ENCODE assay signal across 7 cellular contexts in the genomic region with DNA sequence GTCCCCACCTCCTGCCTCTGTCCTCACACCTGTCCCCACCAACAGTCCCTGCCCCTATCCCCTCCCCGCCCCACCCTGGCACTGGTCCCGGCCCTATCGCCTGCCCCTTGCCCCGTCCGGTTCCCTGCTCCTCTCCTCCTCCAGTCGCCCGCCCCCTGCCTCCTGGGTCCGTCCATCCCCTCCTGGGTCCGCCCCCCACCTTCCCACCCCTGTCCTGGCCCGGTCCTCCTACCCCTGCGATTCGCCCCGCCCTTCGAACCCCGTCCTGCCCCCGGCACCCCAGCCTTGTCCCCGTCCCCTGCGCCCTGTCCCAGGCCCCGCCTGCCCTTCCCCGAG. TPM values are rescaled to one million over a fixed set of nuclear protein-coding genes. Genes with fewer than 3 reads are reported as not detected.
DNase-seq lines count a peak whose midpoint lies in the region; ATAC-seq and TF ChIP-seq lines count a peak whose summit lies in the region.

No MANE protein-coding gene starts in this region.

- ATAC-seq in HG03139 (IDR thresholded peaks at IDR 0.05; ENCODE audit: unreplicated experiment) (peak; percentile 3), GM21825 (IDR thresholded peaks at IDR 0.05; ENCODE audit: unreplicated experiment) (no peak)

- H3K27ac ChIP-seq in angular gyrus (ENCODE audit: low read depth, low read length), result peak overlapping the region; percentile 80
- peak overlapping the region; percentile 81 for H3K27ac ChIP-seq in temporal lobe (ENCODE audit: low read depth, low read length)

- TF ChIP-seq CTCF in kidney epithelial cell (IDR thresholded peaks at IDR 0.05; ENCODE audit: insufficient read depth, low read length, poor library complexity, severe bottlenecking), result no peak

- no peaks in the 10 kb centered on the region for H3K36me3 ChIP-seq in kidney epithelial cell (ENCODE audit: control insufficient read depth, insufficient read depth, low read length)

- no peaks in the 10 kb centered on the region for H3K27me3 ChIP-seq in kidney epithelial cell (ENCODE audit: control insufficient read depth, insufficient read depth, low read length)

- peak overlapping the region; percentile 74 for H3K4me3 ChIP-seq in kidney epithelial cell (ENCODE audit: low read depth, low read length)

- DNase-seq in kidney epithelial cell (ENCODE audit: low read depth) (no peak), SKM-1 treated with dmso at 0.1 percent for 144 hours (lab: John Stamatoyannopoulos, UW; ENCODE audit: unreplicated experiment) (no peak), amniotic stem cell (lab: John Stamatoyannopoulos, UW) (no peak)

RNA-seq across cellular contexts. Expression of a gene that starts 0.4 kb away (rescaled TPM):
- total RNA-seq in kidney epithelial cell (792 and 948 TPM in 2 replicates), temporal lobe (116 TPM)

RNA-seq across cellular contexts. Expression of a gene that starts 13.6 kb away (rescaled TPM):
- 3.7 and 6.4 TPM in 2 replicates for total RNA-seq in kidney epithelial cell
- total RNA-seq in temporal lobe, result 7.1 TPM

RNA-seq across cellular contexts. Expression of a gene that starts 16.5 kb away (rescaled TPM):
- total RNA-seq in kidney epithelial cell, result 124 and 129 TPM in 2 replicates
- 45.7 TPM for total RNA-seq in temporal lobe

RNA-seq across cellular contexts. Expression of a gene that starts 20.6 kb away (rescaled TPM):
- total RNA-seq in kidney epithelial cell, result 17.5 and 17.7 TPM in 2 replicates
- 7.1 TPM for total RNA-seq in temporal lobe

RNA-seq across cellular contexts. Expression of a gene that starts 23.5 kb away (rescaled TPM):
- total RNA-seq in kidney epithelial cell, result 0.75 and 0.96 TPM in 2 replicates
- 2.5 TPM for total RNA-seq in temporal lobe
